1 cellular context compared by ENCODE assay signal in the genomic region with DNA sequence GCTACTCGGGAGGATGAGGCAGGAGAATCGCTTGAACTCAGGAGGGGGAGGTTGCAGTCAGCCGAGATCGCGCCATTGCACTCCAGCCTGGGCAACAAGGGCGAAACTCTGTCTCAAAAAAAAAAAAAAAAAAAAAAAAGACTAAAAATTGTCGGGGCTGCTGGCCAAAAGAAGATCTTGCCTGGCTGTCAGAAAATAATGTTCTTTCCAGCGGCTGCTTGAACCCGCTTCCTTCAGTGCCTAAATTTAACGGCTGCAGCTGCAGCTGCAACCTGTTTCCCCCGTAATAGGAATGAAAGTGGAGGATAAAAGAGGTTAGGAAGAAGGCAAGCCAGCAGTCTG.
TF ChIP-seq lines count a peak whose summit lies in the region.

No MANE protein-coding gene starts in this region.

TF ChIP-seq in SK-N-SH, 30 proteins besides CTCF, POLR2A, EP300 and RAD21:
- 0 out of 2 replicates have a peak, but pooled peaks have one; percentile 1 for TF ChIP-seq SIN3A (IDR thresholded peaks at IDR 0.05; ENCODE audit: borderline replicate concordance, low read depth, low read length)
